Comparison of ENCODE assay signal across 8 cellular contexts in genomic region chr1:221740941-221741363, GRCh38. TPM values are rescaled to one million over a fixed set of nuclear protein-coding genes. Genes with fewer than 3 reads are reported as not detected.
A peak's percentile ranks its signal among the peaks of the same experiment; 100 is the strongest.
DNase-seq lines count a peak whose midpoint lies in the region; ATAC-seq, FAIRE-seq and TF ChIP-seq lines count a peak whose summit lies in the region.

No MANE protein-coding gene starts in this region.

- TF ChIP-seq RAD21 in HepG2 (CRISPR knock-in tag; IDR thresholded peaks at IDR 0.05) = no peak

- H3K27ac ChIP-seq in Karpas-422 (ENCODE audit: low read length) = no peak overlapping the region
- peak overlapping the region; percentile 77 for H3K27ac ChIP-seq in HepG2 (ENCODE audit: extremely low read length, insufficient read depth, low read length)
- peak overlapping the region; percentile 99 to 100 (median 99) for H3K27ac ChIP-seq in upper lobe of left lung

- H3K9me3 ChIP-seq in BE2C (no peaks in the 10 kb centered on the region), Karpas-422 (ENCODE audit: low read length) (no peaks in the 10 kb centered on the region), adipocyte (ENCODE audit: control insufficient read depth, low read length) (no peaks in the 10 kb centered on the region), HepG2 (ENCODE audit: low read length) (no peaks in the 10 kb centered on the region), upper lobe of left lung (no peaks in the 10 kb centered on the region)

- H3K9me2 ChIP-seq in Karpas-422 (replicated peaks; ENCODE audit: insufficient read depth, low read length) = no peaks in the 10 kb centered on the region; the same call in 1 of the 2 replicates

- in situ Hi-C loops in HepG2 (cut with HindIII; ENCODE audit: extremely low pct_ligation_motif_present, low pct_unique_long_range_greater_than_20kb) = loop anchor here (10.0 kb wide), 1 partner anchor 724 kb away; no protein-coding TSS in a partner anchor

- no peaks in the 10 kb centered on the region for H4K20me1 ChIP-seq in Karpas-422 (ENCODE audit: insufficient read depth, low read depth, low read length)
- no peaks in the 10 kb centered on the region; the same call in 1 of the 2 replicates for H4K20me1 ChIP-seq in HepG2 (ENCODE audit: insufficient read depth, low read length)

- H3K27me3 ChIP-seq in BE2C (no peaks in the 10 kb centered on the region), Karpas-422 (ENCODE audit: low read length) (no peaks in the 10 kb centered on the region), adipocyte (replicated peaks; ENCODE audit: control insufficient read depth, insufficient read depth, low read length) (no peaks in the 10 kb centered on the region), HepG2 (ENCODE audit: control insufficient read depth in 1 of 2, insufficient read depth in 2 of 2, low read length in 2 of 2) (no peaks in the 10 kb centered on the region; a peak in 1 of 5 replicates), upper lobe of left lung (no peaks in the 10 kb centered on the region)

- FAIRE-seq in HepG2 (lab: Jason Lieb, UNC) = no peak

- peak overlapping the region; percentile 100 for H2AFZ ChIP-seq in Karpas-422 (ENCODE audit: low read length)
- peak overlapping the region; percentile 48 for H2AFZ ChIP-seq in HepG2 (ENCODE audit: low read length)

- intact Hi-C loops in HepG2 (cut with micrococcal nuclease; ENCODE audit: unreplicated experiment) = loop anchor here (5.0 to 10.0 kb wide), 5 partner anchors 34 to 724 kb away; no protein-coding TSS in a partner anchor

- H3K4me1 ChIP-seq in BE2C (no peaks in the 10 kb centered on the region), Karpas-422 (ENCODE audit: low read length) (peaks cover 35% of the 10 kb centered on the region), adipocyte (ENCODE audit: control insufficient read depth, insufficient read depth, low read length) (peaks cover 50% of the 10 kb centered on the region), HepG2 (ENCODE audit: insufficient read depth, low read length) (peaks cover 23% of the 10 kb centered on the region), upper lobe of left lung (peaks cover 19 to 44% (median 20%) of the 10 kb centered on the region in 4 donors)

- H3K79me2 ChIP-seq in Karpas-422 (ENCODE audit: low read length) (no peaks in the 10 kb centered on the region), HepG2 (ENCODE audit: insufficient read depth, low read length) (peaks cover 14% of the 10 kb centered on the region)

- BruUV-seq in HepG2 (replicated peaks; lab: Mats Ljungman, UMichigan) = no TSS peak

- CTCF ChIA-PET in HepG2 (lab: Yijun Ruan, JAX; ENCODE audit: low intra/inter-chr PET ratio, low total read pairs) = no interaction called here

- H3K9ac ChIP-seq in Karpas-422 (ENCODE audit: low read length) = peak overlapping the region; percentile 73
- peak overlapping the region; percentile 93 for H3K9ac ChIP-seq in adipocyte (ENCODE audit: low read length)
- peak overlapping the region; percentile 87 for H3K9ac ChIP-seq in HepG2 (ENCODE audit: insufficient read depth, low read depth, low read length)

- TF ChIP-seq EP300 in HepG2 (IDR thresholded peaks at IDR 0.05; ENCODE audit: low read depth in 2 of 2, low read length in 2 of 2) (no peak), HepG2 (CRISPR knock-in tag; IDR thresholded peaks at IDR 0.05; ENCODE audit: borderline replicate concordance) (no peak), upper lobe of left lung (IDR thresholded peaks at IDR 0.05) (no peak)

- TF ChIP-seq POLR2A in HepG2 (IDR thresholded peaks at IDR 0.05; ENCODE audit: insufficient read depth in 1 of 2, low read depth in 2 of 2, low read length in 2 of 2) = no peak
- TF ChIP-seq POLR2A in upper lobe of left lung (IDR thresholded peaks at IDR 0.05) = no peak

- ATAC-seq in HepG2 = no peak
- no peak for ATAC-seq in upper lobe of left lung (ENCODE audit: low FRiP score in 2 of 2)

- DNase-seq in BE2C (no peak), Karpas-422 (no peak), adipocyte (ENCODE audit: low read depth) (peak; percentile 55), HepG2 (ENCODE audit: low spot score) (no peak), upper lobe of left lung (peak in 1 of 2 donors; percentile 51), DMS114 treated with DMSO at 0.1 percent for 48 hours (lab: John Stamatoyannopoulos, UW; ENCODE audit: unreplicated experiment) (no peak), HPDE6-E6E7 (ENCODE audit: extremely low spot score) (no peak), NCI-H1694 (lab: John Stamatoyannopoulos, UW) (no peak)

- H3K4me2 ChIP-seq in Karpas-422 (ENCODE audit: low read depth, low read length, poor library complexity, severe bottlenecking) = peak overlapping the region; percentile 84
- peak overlapping the region; percentile 94 for H3K4me2 ChIP-seq in HepG2 (ENCODE audit: low read depth, low read length)

- POLR2A ChIA-PET in HepG2 (lab: Yijun Ruan, JAX) = interaction anchor here (1.1 to 5.3 kb wide), 6 partner anchors 8 to 37 kb away, joined by 3 to 92 read pairs (median 14); no protein-coding TSS in a partner anchor

- peak overlapping the region; percentile 99 for H3K4me3 ChIP-seq in BE2C (ENCODE audit: low read depth, low read length)
- peak overlapping the region; percentile 93 for H3K4me3 ChIP-seq in Karpas-422 (ENCODE audit: low read length)
- H3K4me3 ChIP-seq in adipocyte (ENCODE audit: low read length) = peak overlapping the region; percentile 96
- peak overlapping the region; percentile 82 to 87 (median 83) for H3K4me3 ChIP-seq in HepG2 (replicated peaks in 1 of 3; ENCODE audit: insufficient read depth in 1 of 3, low read depth in 2 of 3, low read length in 3 of 3)
- peak overlapping the region; percentile 58 to 81 (median 79) for H3K4me3 ChIP-seq in upper lobe of left lung

- no peak for TF ChIP-seq CTCF in BE2C (IDR thresholded peaks at IDR 0.05; ENCODE audit: low read depth, low read length)
- TF ChIP-seq CTCF in HepG2 (CRISPR knock-in tag; IDR thresholded peaks at IDR 0.05) = no peak
- TF ChIP-seq CTCF in upper lobe of left lung (IDR thresholded peaks at IDR 0.05) = no peak

- 4% methylated on average over 23 of the region's 27 CpGs for WGBS in HepG2 (ENCODE audit: low lambda C conversion rate)
- WGBS in upper lobe of left lung, 2 donors = 0% methylated on average over 25 to 27 of the region's 27 CpGs

- peaks cover 32% of the 10 kb centered on the region for H3K36me3 ChIP-seq in BE2C
- no peaks in the 10 kb centered on the region for H3K36me3 ChIP-seq in Karpas-422 (ENCODE audit: insufficient read depth, low read length)
- peaks cover 34% of the 10 kb centered on the region for H3K36me3 ChIP-seq in adipocyte (ENCODE audit: control insufficient read depth, insufficient read depth, low read length, severe bottlenecking)
- H3K36me3 ChIP-seq in HepG2 (replicated peaks in 1 of 2; ENCODE audit: control insufficient read depth in 1 of 2, insufficient read depth in 2 of 2, low read length in 2 of 2) = no peaks in the 10 kb centered on the region; a peak in 1 of 5 replicates
- peaks cover 0 to 11% (median 1%) of the 10 kb centered on the region in 4 donors for H3K36me3 ChIP-seq in upper lobe of left lung

TF ChIP-seq in HepG2, 621 proteins besides CTCF, POLR2A, EP300 and RAD21 (continues in another document):
- no peak for TF ChIP-seq RNF2 (conservative IDR thresholded peaks at IDR 0.05; ENCODE audit: low read depth)
- TF ChIP-seq AGO1 (IDR thresholded peaks at IDR 0.05; ENCODE audit: low read depth, low read length, poor library complexity, severe bottlenecking) = peak; percentile 88
- 0 out of 2 replicates have a peak, but pooled peaks have one; percentile 17 for TF ChIP-seq GFI1 (CRISPR knock-in tag; IDR thresholded peaks at IDR 0.05; ENCODE audit: borderline replicate concordance)
- TF ChIP-seq SAP130 (CRISPR knock-in tag; IDR thresholded peaks at IDR 0.05; ENCODE audit: low read depth) = peak; percentile 41; the same call in 1 of the 2 replicates
- no peak for TF ChIP-seq FOXM1 (CRISPR knock-in tag; IDR thresholded peaks at IDR 0.05)
- TF ChIP-seq ZSCAN30 (CRISPR knock-in tag; IDR thresholded peaks at IDR 0.05) = 0 out of 2 replicates have a peak, but pooled peaks have one; percentile 43
- peak; percentile 26; the same call in 1 of the 2 replicates for TF ChIP-seq ZMYM4 (CRISPR knock-in tag; IDR thresholded peaks at IDR 0.05)
- peak; percentile 83; the same call in 1 of the 2 replicates for TF ChIP-seq ZSCAN29 (CRISPR knock-in tag; conservative IDR thresholded peaks at IDR 0.05)

RNA-seq across cellular contexts. Expression of gene DUSP10, which starts 0.9 kb away (rescaled TPM):
- 17.0 TPM for polyA plus RNA-seq in BE2C (2012; ENCODE audit: insufficient read depth, insufficient read length, low read depth)
- 1.1 and 3.5 TPM in 2 replicates for total RNA-seq in Karpas-422 (2014; rRNA removed; shearing (Covaris generic); ENCODE audit: low replicate concordance)
- total RNA-seq in HepG2 (2016; rRNA removed; fragmentation: Illumina TruSeq; extraction: Trizol) = 2.1 and 2.5 TPM in 2 replicates
- 1.0 and 1.1 TPM in 2 replicates for total RNA-seq in HepG2 (2016; cell fraction: cytosol; rRNA removed; fragmentation: Illumina TruSeq; extraction: Trizol; ENCODE audit: low read depth)
- 2.7 and 2.8 TPM in 2 replicates for total RNA-seq in HepG2 (2016; cell fraction: insoluble cytoplasmic fraction; rRNA removed; fragmentation: Illumina TruSeq; extraction: Trizol)
- 1.8 and 2.0 TPM in 2 replicates for total RNA-seq in HepG2 (2016; cell fraction: membrane; rRNA removed; fragmentation: Illumina TruSeq; extraction: Trizol)
- total RNA-seq in HepG2 (2016; cell fraction: nucleus; rRNA removed; fragmentation: Illumina TruSeq; extraction: Trizol) = 3.2 and 3.5 TPM in 2 replicates
- polyA plus RNA-seq in HepG2 (2011; rRNA removed) = 4.2 and 4.4 TPM in 2 replicates
- polyA plus RNA-seq in HepG2 (2011; cell fraction: cytosol; rRNA removed) = 5.3 and 5.7 TPM in 2 replicates
- polyA plus RNA-seq in HepG2 (2011; cell fraction: nucleus; rRNA removed) = 6.2 and 6.9 TPM in 2 replicates
- 2.6 and 5.2 TPM in 2 replicates for polyA plus RNA-seq in HepG2 (2012)
- 0.26 and 0.36 TPM in 2 replicates for polyA plus RNA-seq in HepG2 (2016; cell fraction: cytosol; fragmentation: Illumina TruSeq; extraction: Trizol; ENCODE audit: low read depth)
- 2.8 and 3.3 TPM in 2 replicates for polyA plus RNA-seq in HepG2 (2016; cell fraction: insoluble cytoplasmic fraction; fragmentation: Illumina TruSeq; extraction: Trizol; ENCODE audit: low read depth)
- 1.2 and 1.3 TPM in 2 replicates for polyA plus RNA-seq in HepG2 (2016; cell fraction: membrane; fragmentation: Illumina TruSeq; extraction: Trizol; ENCODE audit: low read depth)
- polyA plus RNA-seq in HepG2 (2016; cell fraction: nucleus; fragmentation: Illumina TruSeq; extraction: Trizol; ENCODE audit: insufficient read depth, low read depth) = 2.0 and 2.4 TPM in 2 replicates
- polyA minus RNA-seq in HepG2 (2011; rRNA and poly(A)+ RNA removed; ENCODE audit: low replicate concordance) = 11.2 and 16.0 TPM in 2 replicates
- 2.7 and 3.9 TPM in 2 replicates for polyA minus RNA-seq in HepG2 (2011; cell fraction: cytosol; rRNA and poly(A)+ RNA removed)
- polyA minus RNA-seq in HepG2 (2011; cell fraction: nucleus; rRNA and poly(A)+ RNA removed) = 13.1 and 15.4 TPM in 2 replicates
- total RNA-seq in upper lobe of left lung = 10 to 100 TPM in 5 of 6 donors, 1 to 10 TPM in 1; 7.7 to 13.7 (median 11.9) TPM
